ENCODE assay signal across 12 cellular contexts in the genomic region with DNA sequence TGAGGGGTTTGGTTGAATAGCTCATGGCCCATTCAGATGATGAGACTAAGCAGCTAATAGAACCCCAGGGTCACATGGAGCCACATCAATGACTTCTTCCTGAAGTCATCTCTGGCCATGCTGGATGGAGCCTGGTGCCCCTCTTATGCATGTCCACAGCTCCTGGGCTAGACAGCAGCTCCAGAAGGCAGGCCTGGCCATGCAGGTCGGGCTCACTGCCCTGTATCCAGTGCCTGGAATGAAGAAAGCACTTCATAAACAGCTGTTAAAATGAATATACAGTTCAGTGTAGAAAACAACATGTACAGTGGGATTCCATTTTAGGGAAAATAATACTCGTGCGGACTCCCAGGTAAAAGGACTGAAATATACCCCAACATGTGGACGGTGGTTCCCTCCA.
"Had no signal": no experiment of that assay in that cellular context is flagged by ENCODE, and none has a peak within 500 bp of the region (broad histone marks: within the 10 kb centered on the region; RNA-seq: fewer than 3 reads in every experiment).

No MANE protein-coding gene starts in this region.

- H3K4me3 ChIP-seq: esophagus squamous epithelium, neural progenitor cell, pancreas, SJSA1, smooth muscle cell had no signal

- DNase-seq: activated CD8-positive, alpha-beta T cell treated with anti-CD3 and anti-CD28 coated beads, Interleukin-2, amount 10 ng/mL, durations not matched to agents 7 days and 5 days; activated naive CD4-positive, alpha-beta T cell treated with anti-CD3 and anti-CD28 coated beads for 36 hours; central memory CD4-positive, alpha-beta T cell; esophagus squamous epithelium; foreskin fibroblast; pancreas; SW 1271 had no signal

- H3K9ac ChIP-seq: neural progenitor cell had no signal

- H3K36me3 ChIP-seq: esophagus squamous epithelium, neural progenitor cell, pancreas, SJSA1 had no signal

- H3K9me3 ChIP-seq: esophagus squamous epithelium, pancreas, SJSA1 had no signal

- H3K36me3 Mint-ChIP-seq: neural progenitor cell had no signal

- ATAC-seq: activated CD8-positive, alpha-beta T cell treated with anti-CD3 and anti-CD28 coated beads, Interleukin-2, amount 10 ng/mL, durations not matched to agents 7 days and 5 days; activated T-helper 17 cell treated with anti-CD3 and anti-CD28 coated beads, Interleukin-2, amount 50 U/mL, for 72 hours; pancreas had no signal

- H3K4me3 Mint-ChIP-seq: activated CD8-positive, alpha-beta T cell treated with anti-CD3 and anti-CD28 coated beads, Interleukin-2, amount 10 ng/mL, durations not matched to agents 7 days and 5 days; activated naive CD4-positive, alpha-beta T cell treated with anti-CD3 and anti-CD28 coated beads for 36 hours; activated T-helper 17 cell treated with anti-CD3 and anti-CD28 coated beads, Interleukin-2, amount 50 U/mL, for 72 hours; dendritic cell treated with granulocyte-macrophage colony-stimulating factor and Interleukin-4, amounts not matched to agents 40 ng/mL and 50 ng/mL, for 4 days; neural progenitor cell had no signal

- H3K27ac ChIP-seq: esophagus squamous epithelium, neural progenitor cell, pancreas, SJSA1 had no signal

- H3K27ac Mint-ChIP-seq: activated CD8-positive, alpha-beta T cell treated with anti-CD3 and anti-CD28 coated beads, Interleukin-2, amount 10 ng/mL, durations not matched to agents 7 days and 5 days; activated naive CD4-positive, alpha-beta T cell treated with anti-CD3 and anti-CD28 coated beads for 36 hours; activated T-helper 17 cell treated with anti-CD3 and anti-CD28 coated beads, Interleukin-2, amount 50 U/mL, for 72 hours; dendritic cell treated with granulocyte-macrophage colony-stimulating factor and Interleukin-4, amounts not matched to agents 40 ng/mL and 50 ng/mL, for 4 days had no signal

- H3K9me3 Mint-ChIP-seq: activated naive CD4-positive, alpha-beta T cell treated with anti-CD3 and anti-CD28 coated beads for 36 hours; activated T-helper 17 cell treated with anti-CD3 and anti-CD28 coated beads, Interleukin-2, amount 50 U/mL, for 72 hours; dendritic cell treated with granulocyte-macrophage colony-stimulating factor and Interleukin-4, amounts not matched to agents 40 ng/mL and 50 ng/mL, for 4 days; neural progenitor cell had no signal

- H3K4me1 ChIP-seq: neural progenitor cell, pancreas had no signal

- H3K27me3 ChIP-seq: esophagus squamous epithelium, neural progenitor cell, pancreas, SJSA1 had no signal
